ENCODE assay signal across 23 cellular contexts in genomic region chr14:94562941-94563883, GRCh38. TPM values are rescaled to one million over a fixed set of nuclear protein-coding genes. Genes with fewer than 3 reads are reported as not detected.
DNase-seq lines count a peak whose midpoint lies in the region; ATAC-seq and TF ChIP-seq lines count a peak whose summit lies in the region.
"Had no signal": no experiment of that assay in that cellular context is flagged by ENCODE, and none has a peak within 500 bp of the region (broad histone marks: within the 10 kb centered on the region; RNA-seq: fewer than 3 reads in every experiment).

No MANE protein-coding gene starts in this region.

- no peaks in the 10 kb centered on the region for H3K9me3 ChIP-seq in upper lobe of left lung
- H3K9me3 ChIP-seq: BLaER1 treated with 17β-estradiol and CSF1 and Interleukin-3, amounts not matched to agents 10 nM and 100 nM; MG63 had no signal

- no peaks in the 10 kb centered on the region for H3K4me1 Mint-ChIP-seq in natural killer cell treated with Interleukin-12 subunit alpha and Interleukin-12 subunit beta and Interleukin-15 and Interleukin-18, amount 100 ng/mL, for 72 hours (ENCODE audit: low read depth in 2 of 2)
- H3K4me1 Mint-ChIP-seq: H9 had no signal

- H3K4me3 ChIP-seq in coronary artery (no peak overlapping the region), upper lobe of left lung (no peak overlapping the region)
- H3K4me3 ChIP-seq: BLaER1 treated with 17β-estradiol and CSF1 and Interleukin-3, amounts not matched to agents 10 nM and 100 nM; MG63 had no signal

- TF ChIP-seq POLR2A in upper lobe of left lung (IDR thresholded peaks at IDR 0.05), result no peak

- no peak for ATAC-seq in natural killer cell treated with Interleukin-12 subunit alpha and Interleukin-12 subunit beta and Interleukin-15 and Interleukin-18, amount 100 ng/mL, for 72 hours
- ATAC-seq in upper lobe of left lung (ENCODE audit: low FRiP score in 2 of 2), result no peak
- no peak for ATAC-seq in GM21390 (IDR thresholded peaks at IDR 0.05; ENCODE audit: unreplicated experiment)
- ATAC-seq: CD8-positive, alpha-beta T cell; Panc1 had no signal

- no peaks in the 10 kb centered on the region for H3K9me3 Mint-ChIP-seq in natural killer cell treated with Interleukin-12 subunit alpha and Interleukin-12 subunit beta and Interleukin-15 and Interleukin-18, amount 100 ng/mL, for 72 hours
- H3K9me3 Mint-ChIP-seq: CD8-positive, alpha-beta T cell; H9 had no signal

- peak; percentile 55 for DNase-seq in coronary artery (ENCODE audit: low spot score)
- peak; percentile 18 for DNase-seq in kidney tubule cell (ENCODE audit: low spot score)
- DNase-seq in natural killer cell treated with Interleukin-12 subunit alpha and Interleukin-12 subunit beta and Interleukin-15 and Interleukin-18, amount 100 ng/mL, for 72 hours (ENCODE audit: low spot score), result peak; percentile 28
- DNase-seq in upper lobe of left lung, result peak; percentile 15 to 44
- DNase-seq in NCI-H1048 (lab: John Stamatoyannopoulos, UW), result no peak
- no peak for DNase-seq in activated CD4-positive, alpha-beta T cell treated with anti-CD3 and anti-CD28 coated beads, Interleukin-2, amount 50 U/mL, for 4 hours
- DNase-seq: ACHN; CD8-positive, alpha-beta T cell; H9; HFFc6; Kasumi-1; MG63; NCI-H1436; NCI-H187 treated with DMSO at 0.1 percent for 48 hours; NCI-H2107; NCI-H2227 treated with DMSO at 0.1 percent for 48 hours; NCI-H510A treated with DMSO at 0.1 percent for 48 hours; NCI-H774; NK-92 treated with Interleukin-12 subunit alpha and Interleukin-12 subunit beta, amount 100 ng/mL, for 24 hours had no signal

- TF ChIP-seq EP300 in upper lobe of left lung (IDR thresholded peaks at IDR 0.05), result no peak

- H3K27ac ChIP-seq in coronary artery (no peak overlapping the region), upper lobe of left lung (no peak overlapping the region)
- H3K27ac ChIP-seq: BLaER1 treated with 17β-estradiol and CSF1 and Interleukin-3, amounts not matched to agents 10 nM and 100 nM had no signal

- H3K4me1 ChIP-seq in upper lobe of left lung, result no peaks in the 10 kb centered on the region

- TF ChIP-seq CTCF in coronary artery (IDR thresholded peaks at IDR 0.05) (no peak), upper lobe of left lung (IDR thresholded peaks at IDR 0.05) (no peak)

- WGBS in upper lobe of left lung, 2 donors, result 91 to 93% methylated on average over 8 to 16 of the region's 16 CpGs

- H3K36me3 ChIP-seq in upper lobe of left lung, result no peaks in the 10 kb centered on the region
- H3K36me3 ChIP-seq: BLaER1 treated with 17β-estradiol and CSF1 and Interleukin-3, amounts not matched to agents 10 nM and 100 nM; MG63 had no signal

- H3K36me3 Mint-ChIP-seq in natural killer cell treated with Interleukin-12 subunit alpha and Interleukin-12 subunit beta and Interleukin-15 and Interleukin-18, amount 100 ng/mL, for 72 hours, result no peaks in the 10 kb centered on the region
- H3K36me3 Mint-ChIP-seq: CD8-positive, alpha-beta T cell had no signal

- H3K27me3 Mint-ChIP-seq in natural killer cell treated with Interleukin-12 subunit alpha and Interleukin-12 subunit beta and Interleukin-15 and Interleukin-18, amount 100 ng/mL, for 72 hours, result peaks cover 9 to 10% of the 10 kb centered on the region in 2 donors

- H3K4me3 Mint-ChIP-seq in natural killer cell treated with Interleukin-12 subunit alpha and Interleukin-12 subunit beta and Interleukin-15 and Interleukin-18, amount 100 ng/mL, for 72 hours, result no peak overlapping the region
- H3K4me3 Mint-ChIP-seq: CD8-positive, alpha-beta T cell; H9; HFFc6 had no signal

- H3K27me3 ChIP-seq in upper lobe of left lung, result no peaks in the 10 kb centered on the region
- H3K27me3 ChIP-seq: BLaER1 treated with 17β-estradiol and CSF1 and Interleukin-3, amounts not matched to agents 10 nM and 100 nM; MG63 had no signal

- H3K27ac Mint-ChIP-seq in natural killer cell treated with Interleukin-12 subunit alpha and Interleukin-12 subunit beta and Interleukin-15 and Interleukin-18, amount 100 ng/mL, for 72 hours, result no peak overlapping the region
- H3K27ac Mint-ChIP-seq: CD8-positive, alpha-beta T cell; HFFc6 had no signal

RNA-seq across cellular contexts. Expression of gene SERPINA4, which starts 2.0 kb away (rescaled TPM):
- total RNA-seq in natural killer cell treated with Interleukin-12 subunit alpha and Interleukin-12 subunit beta and Interleukin-15 and Interleukin-18, amount 100 ng/mL, for 72 hours, result not detected
- total RNA-seq in upper lobe of left lung, result under 1 TPM in 1 of 6 donors, not detected in 5; 0.13 TPM
- total RNA-seq: CD8-positive, alpha-beta T cell; G401; H9; HFFc6 had no signal

RNA-seq across cellular contexts. Expression of gene SERPINA5, which starts 18.0 kb away (rescaled TPM):
- not detected for total RNA-seq in natural killer cell treated with Interleukin-12 subunit alpha and Interleukin-12 subunit beta and Interleukin-15 and Interleukin-18, amount 100 ng/mL, for 72 hours
- 1 to 10 TPM in 3 of 6 donors, not detected in 3; 1.2 to 2.5 (median 1.5) TPM for total RNA-seq in upper lobe of left lung
- total RNA-seq: CD8-positive, alpha-beta T cell; G401; HFFc6 had no signal

RNA-seq across cellular contexts. Expression of gene SERPINA3, which starts 49.0 kb away (rescaled TPM):
- not detected for total RNA-seq in natural killer cell treated with Interleukin-12 subunit alpha and Interleukin-12 subunit beta and Interleukin-15 and Interleukin-18, amount 100 ng/mL, for 72 hours
- total RNA-seq in upper lobe of left lung, result 100 to 1,000 TPM in 1 of 6 donors, 10 to 100 TPM in 5; 32.5 to 111 (median 55.4) TPM
- total RNA-seq: CD8-positive, alpha-beta T cell; G401; H9; HFFc6 had no signal

RNA-seq across cellular contexts. Expression of gene SERPINA12, which starts 53.9 kb away (rescaled TPM):
- not detected for total RNA-seq in natural killer cell treated with Interleukin-12 subunit alpha and Interleukin-12 subunit beta and Interleukin-15 and Interleukin-18, amount 100 ng/mL, for 72 hours
- not detected for total RNA-seq in upper lobe of left lung
- total RNA-seq: CD8-positive, alpha-beta T cell; G401; H9; HFFc6 had no signal

Comparison
In these comparisons a context has a peak if more than half of its experiments do, and no peak if none do; other contexts are left out.
1. DNase-seq: peak in coronary artery (single experiment), kidney tubule cell (single experiment), natural killer cell treated with Interleukin-12 subunit alpha and Interleukin-12 subunit beta and Interleukin-15 and Interleukin-18, amount 100 ng/mL, for 72 hours (single experiment) and upper lobe of left lung (2 of 2); none in NCI-H1048 (single experiment) and activated CD4-positive, alpha-beta T cell treated with anti-CD3 and anti-CD28 coated beads, Interleukin-2, amount 50 U/mL, for 4 hours (0 of 2).
2. RNA of gene SERPINA3, which starts 49.0 kb away (total RNA-seq): 32.5 to 111 TPM in upper lobe of left lung; not detected in natural killer cell treated with Interleukin-12 subunit alpha and Interleukin-12 subunit beta and Interleukin-15 and Interleukin-18, amount 100 ng/mL, for 72 hours; every median in the first group is over 10 times any median in the second.